19 cellular contexts compared by ENCODE assay signal in the genomic region with DNA sequence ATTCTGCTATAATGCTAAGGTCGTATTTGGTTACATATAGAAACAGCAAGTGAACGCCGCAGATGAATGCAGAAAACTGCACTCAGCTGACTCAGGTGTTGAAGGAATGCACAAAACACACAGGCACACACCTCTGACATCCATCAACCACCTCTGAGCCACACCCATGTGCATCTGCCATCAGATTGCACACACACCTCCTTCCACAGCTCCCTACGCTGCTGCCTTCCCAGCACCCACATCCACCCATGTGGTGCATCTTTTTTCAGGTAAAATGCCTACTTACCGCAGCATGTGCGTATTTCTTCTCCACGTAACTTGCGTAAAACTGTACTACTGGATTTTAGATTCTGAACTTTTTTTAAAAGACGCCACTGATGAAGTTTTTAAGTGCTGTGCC. TPM values are rescaled to one million over a fixed set of nuclear protein-coding genes. Genes with fewer than 3 reads are reported as not detected.
A peak's percentile ranks its signal among the peaks of the same experiment; 100 is the strongest.
DNase-seq lines count a peak whose midpoint lies in the region; ATAC-seq, FAIRE-seq and TF ChIP-seq lines count a peak whose summit lies in the region.
"Had no signal": no experiment of that assay in that cellular context is flagged by ENCODE, and none has a peak within 500 bp of the region (broad histone marks: within the 10 kb centered on the region; RNA-seq: fewer than 3 reads in every experiment).

No MANE protein-coding gene starts in this region.

- peaks cover 98% of the 10 kb centered on the region for H3K4me1 Mint-ChIP-seq in activated naive CD4-positive, alpha-beta T cell treated with anti-CD3 and anti-CD28 coated beads, Interleukin-2, amount 10 ng/mL, durations not matched to agents 7 days and 5 days
- peaks cover 86% of the 10 kb centered on the region for H3K4me1 Mint-ChIP-seq in activated T-helper 1 cell treated with anti-CD3 and anti-CD28 coated beads, Interleukin-12 subunit alpha, Interleukin-12 subunit beta, Interleukin-2, Interleukin-4 antibody, amounts not matched to agents 30 ng/mL and 10 ng/mL and 1 ng/mL, durations not matched to agents 14 hours and 24 hours and 36 hours (ENCODE audit: low read depth)

- peaks cover 6 to 9% of the 10 kb centered on the region in 2 experiments for H3K36me3 ChIP-seq in keratinocyte (ENCODE audit: control insufficient read depth in 2 of 2, extremely low read depth in 1 of 2, insufficient read depth in 2 of 2, low read length in 2 of 2)
- H3K36me3 ChIP-seq: esophagus squamous epithelium, suprapubic skin had no signal

- ATAC-seq in GM18519 (IDR thresholded peaks at IDR 0.05; ENCODE audit: low FRiP score, unreplicated experiment), result no peak
- ATAC-seq: lower lobe of right lung had no signal

- FAIRE-seq in keratinocyte (lab: Jason Lieb, UNC), result peak; percentile 36
- FAIRE-seq: D721Med had no signal

- peak overlapping the region; percentile 96 for H3K27ac Mint-ChIP-seq in activated naive CD4-positive, alpha-beta T cell treated with anti-CD3 and anti-CD28 coated beads, Interleukin-2, amount 10 ng/mL, durations not matched to agents 7 days and 5 days
- peak overlapping the region; percentile 100 for H3K27ac Mint-ChIP-seq in activated T-helper 1 cell treated with anti-CD3 and anti-CD28 coated beads, Interleukin-12 subunit alpha, Interleukin-12 subunit beta, Interleukin-2, Interleukin-4 antibody, amounts not matched to agents 30 ng/mL and 10 ng/mL and 1 ng/mL, durations not matched to agents 14 hours and 24 hours and 36 hours

- peaks cover 83% of the 10 kb centered on the region for H3K79me2 ChIP-seq in keratinocyte (ENCODE audit: control insufficient read depth, insufficient read depth, low read length)

- H3K27me3 Mint-ChIP-seq in activated naive CD4-positive, alpha-beta T cell treated with anti-CD3 and anti-CD28 coated beads, Interleukin-2, amount 10 ng/mL, durations not matched to agents 7 days and 5 days, result no peaks in the 10 kb centered on the region
- H3K27me3 Mint-ChIP-seq in activated T-helper 1 cell treated with anti-CD3 and anti-CD28 coated beads, Interleukin-12 subunit alpha, Interleukin-12 subunit beta, Interleukin-2, Interleukin-4 antibody, amounts not matched to agents 30 ng/mL and 10 ng/mL and 1 ng/mL, durations not matched to agents 14 hours and 24 hours and 36 hours (ENCODE audit: insufficient read depth), result no peaks in the 10 kb centered on the region

- H3K9me3 Mint-ChIP-seq in activated naive CD4-positive, alpha-beta T cell treated with anti-CD3 and anti-CD28 coated beads, Interleukin-2, amount 10 ng/mL, durations not matched to agents 7 days and 5 days, result no peaks in the 10 kb centered on the region
- H3K9me3 Mint-ChIP-seq in activated T-helper 1 cell treated with anti-CD3 and anti-CD28 coated beads, Interleukin-12 subunit alpha, Interleukin-12 subunit beta, Interleukin-2, Interleukin-4 antibody, amounts not matched to agents 30 ng/mL and 10 ng/mL and 1 ng/mL, durations not matched to agents 14 hours and 24 hours and 36 hours, result no peaks in the 10 kb centered on the region

- H3K27ac ChIP-seq in keratinocyte (ENCODE audit: control insufficient read depth, insufficient read depth, low read length), result no peak overlapping the region
- H3K27ac ChIP-seq: hepatocyte, lower lobe of right lung, suprapubic skin had no signal

- H3K4me3 ChIP-seq in keratinocyte (ENCODE audit: control insufficient read depth in 2 of 3, extremely low read depth in 1 of 3, insufficient read depth in 2 of 3, low read depth in 1 of 3, low read length in 3 of 3), result no peak overlapping the region
- H3K4me3 ChIP-seq: esophagus squamous epithelium, hepatocyte, lower lobe of right lung, SJSA1, skin epidermis, suprapubic skin had no signal

- H3K27me3 ChIP-seq in keratinocyte (ENCODE audit: control insufficient read depth, extremely low read depth, insufficient read depth, low read length), result no peaks in the 10 kb centered on the region
- H3K27me3 ChIP-seq: esophagus squamous epithelium, hepatocyte, SJSA1, suprapubic skin had no signal

- H4K20me1 ChIP-seq in keratinocyte (ENCODE audit: control insufficient read depth, extremely low read depth, insufficient read depth, low read length), result peaks cover 13% of the 10 kb centered on the region

- peak overlapping the region; percentile 95 for H3K4me3 Mint-ChIP-seq in activated naive CD4-positive, alpha-beta T cell treated with anti-CD3 and anti-CD28 coated beads, Interleukin-2, amount 10 ng/mL, durations not matched to agents 7 days and 5 days
- peak overlapping the region; percentile 87 for H3K4me3 Mint-ChIP-seq in activated T-helper 1 cell treated with anti-CD3 and anti-CD28 coated beads, Interleukin-12 subunit alpha, Interleukin-12 subunit beta, Interleukin-2, Interleukin-4 antibody, amounts not matched to agents 30 ng/mL and 10 ng/mL and 1 ng/mL, durations not matched to agents 14 hours and 24 hours and 36 hours

- no peak overlapping the region for H3K9ac ChIP-seq in keratinocyte (ENCODE audit: control insufficient read depth, extremely low read depth, insufficient read depth, low read length)

- no peak overlapping the region for H3K4me2 ChIP-seq in keratinocyte (ENCODE audit: control insufficient read depth, extremely low read depth, insufficient read depth, low read depth, low read length)
- H3K4me2 ChIP-seq: hepatocyte had no signal

- peaks cover 79% of the 10 kb centered on the region for H3K36me3 Mint-ChIP-seq in activated naive CD4-positive, alpha-beta T cell treated with anti-CD3 and anti-CD28 coated beads, Interleukin-2, amount 10 ng/mL, durations not matched to agents 7 days and 5 days
- H3K36me3 Mint-ChIP-seq in activated T-helper 1 cell treated with anti-CD3 and anti-CD28 coated beads, Interleukin-12 subunit alpha, Interleukin-12 subunit beta, Interleukin-2, Interleukin-4 antibody, amounts not matched to agents 30 ng/mL and 10 ng/mL and 1 ng/mL, durations not matched to agents 14 hours and 24 hours and 36 hours (ENCODE audit: low read depth), result peaks cover 26% of the 10 kb centered on the region

- intact Hi-C loops in activated T-helper 1 cell treated with anti-CD3 and anti-CD28 coated beads, Interleukin-12 subunit alpha, Interleukin-12 subunit beta, Interleukin-2, Interleukin-4 antibody, amounts not matched to agents 30 ng/mL and 10 ng/mL and 1 ng/mL, durations not matched to agents 14 hours and 24 hours and 36 hours (cut with micrococcal nuclease), result no loop called here

- H2AFZ ChIP-seq in keratinocyte (ENCODE audit: control insufficient read depth, low read length), result no peak overlapping the region
- H2AFZ ChIP-seq: hepatocyte had no signal

- no peak for TF ChIP-seq CTCF in keratinocyte (optimal IDR thresholded peaks at IDR 0.05 in 1 of 3, IDR thresholded peaks at IDR 0.05 in 1 of 3, conservative IDR thresholded peaks at IDR 0.05 in 1 of 3; ENCODE audit: extremely low read depth in 1 of 3, insufficient read depth in 2 of 3, low read length in 3 of 3)

- dilution Hi-C loops in keratinocyte (cut with MboI; ENCODE audit: extremely low pct_ligation_motif_present, low sequenced_read_pairs), result no loop called here

- no peaks in the 10 kb centered on the region for H3K9me1 ChIP-seq in keratinocyte (ENCODE audit: control insufficient read depth, extremely low read depth, insufficient read depth, low read length)

- peaks cover 21% of the 10 kb centered on the region for H3K4me1 ChIP-seq in keratinocyte (ENCODE audit: control insufficient read depth, extremely low read depth, insufficient read depth, low read length)

- peak; percentile 57 for DNase-seq in activated naive CD4-positive, alpha-beta T cell treated with anti-CD3 and anti-CD28 coated beads, Interleukin-2, amount 10 ng/mL, durations not matched to agents 7 days and 5 days
- no peak for DNase-seq in activated naive CD4-positive, alpha-beta T cell treated with anti-CD3 and anti-CD28 coated beads, Interleukin-2, amount 50 U/mL, for 16 hours
- no peak for DNase-seq in activated T-helper 1 cell treated with anti-CD3 and anti-CD28 coated beads, Interleukin-12 subunit alpha, Interleukin-12 subunit beta, Interleukin-2, Interleukin-4 antibody, amounts not matched to agents 30 ng/mL and 10 ng/mL and 1 ng/mL, durations not matched to agents 14 hours and 24 hours and 36 hours (ENCODE audit: low spot score)
- no peak for DNase-seq in keratinocyte (ENCODE audit: low read depth, low spot score)
- DNase-seq in GOT3 (lab: John Stamatoyannopoulos, UW), result no peak
- DNase-seq in HUDEP-2 (lab: John Stamatoyannopoulos, UW; ENCODE audit: unreplicated experiment in 76 of 76), result no peak
- no peak for DNase-seq in stimulated activated CD4-positive, alpha-beta T cell treated with anti-CD3 and anti-CD28 coated beads, Interleukin-12 subunit alpha, Interleukin-12 subunit beta, amount 100 ng/mL, for 4 hours
- DNase-seq: ACHN; activated CD4-positive, CD25-positive, alpha-beta regulatory T cell; activated gamma-delta T cell treated with Interleukin-2 at 50 U/mL for 16 hours; esophagus squamous epithelium; HCEC 1CT; lower lobe of right lung had no signal

- no peaks in the 10 kb centered on the region for H3K9me3 ChIP-seq in keratinocyte (ENCODE audit: control insufficient read depth, low read depth, low read length)
- H3K9me3 ChIP-seq: esophagus squamous epithelium, lower lobe of right lung, SJSA1, suprapubic skin had no signal

- CTCF ChIA-PET in activated naive CD4-positive, alpha-beta T cell treated with anti-CD3 and anti-CD28 coated beads, Interleukin-2, amount 10 ng/mL, durations not matched to agents 7 days and 5 days (lab: Charles Lee), result no interaction called here

RNA-seq across cellular contexts. Expression of a gene that starts 7.1 kb away (rescaled TPM):
- total RNA-seq in activated T-helper 1 cell treated with anti-CD3 and anti-CD28 coated beads, Interleukin-12 subunit alpha, Interleukin-12 subunit beta, Interleukin-2, Interleukin-4 antibody, amounts not matched to agents 30 ng/mL and 10 ng/mL and 1 ng/mL, durations not matched to agents 14 hours and 24 hours and 36 hours, result 88.6 and 91.9 TPM in 2 replicates
- 13.3 to 22.7 TPM (median 19.8 TPM) in 3 replicates for polyA plus RNA-seq in keratinocyte
- 15.0 TPM for polyA plus RNA-seq in keratinocyte (2011; ENCODE audit: low read depth)
- polyA plus RNA-seq in keratinocyte (2011; cell fraction: cytosol; rRNA removed), result 13.2 and 18.0 TPM in 2 replicates
- 54.7 and 65.4 TPM in 2 replicates for polyA plus RNA-seq in keratinocyte (2011; cell fraction: nucleus; rRNA removed)
- 15.3 and 32.5 TPM in 2 replicates for polyA plus RNA-seq in keratinocyte (2012; ENCODE audit: low replicate concordance)
- polyA minus RNA-seq in keratinocyte, result 28.7 to 110 TPM (median 46.6 TPM) in 3 replicates
- 36.4 TPM for polyA minus RNA-seq in keratinocyte (2011; cell fraction: cytosol; rRNA and poly(A)+ RNA removed)
- 47.3 and 72.0 TPM in 2 replicates for polyA minus RNA-seq in keratinocyte (2011; cell fraction: nucleus; rRNA and poly(A)+ RNA removed)

RNA-seq across cellular contexts. Expression of a gene that starts 13.0 kb away (rescaled TPM):
- total RNA-seq in activated T-helper 1 cell treated with anti-CD3 and anti-CD28 coated beads, Interleukin-12 subunit alpha, Interleukin-12 subunit beta, Interleukin-2, Interleukin-4 antibody, amounts not matched to agents 30 ng/mL and 10 ng/mL and 1 ng/mL, durations not matched to agents 14 hours and 24 hours and 36 hours, result not detected in 2 replicates
- not detected in 3 replicates for polyA plus RNA-seq in keratinocyte
- polyA plus RNA-seq in keratinocyte (2011; ENCODE audit: low read depth), result not detected
- polyA plus RNA-seq in keratinocyte (2011; cell fraction: cytosol; rRNA removed), result not detected in 2 replicates
- not detected in 2 replicates for polyA plus RNA-seq in keratinocyte (2011; cell fraction: nucleus; rRNA removed)
- not detected in 2 replicates for polyA plus RNA-seq in keratinocyte (2012; ENCODE audit: low replicate concordance)
- polyA minus RNA-seq in keratinocyte, result not detected in 3 replicates
- polyA minus RNA-seq in keratinocyte (2011; cell fraction: cytosol; rRNA and poly(A)+ RNA removed), result not detected
- not detected in 2 replicates for polyA minus RNA-seq in keratinocyte (2011; cell fraction: nucleus; rRNA and poly(A)+ RNA removed)
- total RNA-seq: esophagus squamous epithelium, hepatocyte, lower lobe of right lung, SJSA1, suprapubic skin had no signal
- polyA plus RNA-seq: hepatocyte had no signal
